In genomic region chr2:193156480-193156879, GRCh38 we compare ENCODE assay signal across 8 cellular contexts.
"Had no signal": no experiment of that assay in that cellular context is flagged by ENCODE, and none has a peak within 500 bp of the region (broad histone marks: within the 10 kb centered on the region; RNA-seq: fewer than 3 reads in every experiment).

No MANE protein-coding gene starts in this region.

- H2AFZ ChIP-seq: GM23338 had no signal

- H3K4me3 Mint-ChIP-seq: GM23338, H9, HFFc6, IgD-negative memory B cell had no signal

- H3K27ac Mint-ChIP-seq: GM23338, H9, HFFc6, IgD-negative memory B cell had no signal

- H3K9me3 Mint-ChIP-seq: GM23338, H9 had no signal

- ATAC-seq: GM23338, HepG2 had no signal

- H3K4me2 ChIP-seq: GM23338 had no signal

- H3K36me3 Mint-ChIP-seq: IgD-negative memory B cell had no signal

- H3K4me3 ChIP-seq: GM23338 had no signal

- H3K27ac ChIP-seq: HL-60 had no signal

- H3K27me3 Mint-ChIP-seq: IgD-negative memory B cell had no signal

- DNase-seq: H9, HCEC 1CT, HFFc6, KBM-7 had no signal
